21 cellular contexts compared by ENCODE assay signal in the genomic region with DNA sequence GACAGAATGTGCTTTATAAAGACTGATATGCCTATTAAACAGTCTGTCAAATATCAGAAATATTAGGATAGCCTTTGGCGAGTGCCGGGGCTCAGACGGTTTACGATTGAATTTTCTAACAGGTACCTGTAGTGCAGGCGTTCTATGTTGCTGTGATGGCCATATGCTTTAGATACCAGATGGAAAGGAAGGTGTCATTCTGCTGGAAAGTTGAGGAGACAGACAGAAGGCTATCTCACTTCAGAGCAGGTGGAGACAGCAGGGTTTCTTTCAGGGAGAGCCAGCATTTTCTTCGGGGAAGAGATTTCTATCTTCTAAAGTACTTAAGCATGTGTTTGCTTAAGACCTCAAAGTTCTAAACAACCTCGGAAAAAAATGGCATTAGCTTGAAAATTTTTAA.
"Had no signal": no experiment of that assay in that cellular context is flagged by ENCODE, and none has a peak within 500 bp of the region (broad histone marks: within the 10 kb centered on the region; RNA-seq: fewer than 3 reads in every experiment).

No MANE protein-coding gene starts in this region.

- DNase-seq: IMR-90; Karpas-422; KG1; MG63; NCI-H1092; NCI-H1417 treated with DMSO at 0.1 percent for 48 hours; NCI-H146; NCI-H1694 treated with DMSO at 0.1 percent for 48 hours; NCI-H1930; NCI-H2081; NCI-H2107; NCI-H2227 treated with DMSO at 0.1 percent for 48 hours; NCI-H526 treated with DMSO at 0.1 percent for 48 hours; NCI-H774; NK-92 treated with Interleukin-12 subunit alpha and Interleukin-12 subunit beta, amount 100 ng/mL, for 24 hours; PC-9; Peyer's patch; SHP77 treated with DMSO at 0.1 percent for 48 hours; SJCRH30; SW 1271; T-cell had no signal
